23 cellular contexts compared by ENCODE assay signal in the genomic region with DNA sequence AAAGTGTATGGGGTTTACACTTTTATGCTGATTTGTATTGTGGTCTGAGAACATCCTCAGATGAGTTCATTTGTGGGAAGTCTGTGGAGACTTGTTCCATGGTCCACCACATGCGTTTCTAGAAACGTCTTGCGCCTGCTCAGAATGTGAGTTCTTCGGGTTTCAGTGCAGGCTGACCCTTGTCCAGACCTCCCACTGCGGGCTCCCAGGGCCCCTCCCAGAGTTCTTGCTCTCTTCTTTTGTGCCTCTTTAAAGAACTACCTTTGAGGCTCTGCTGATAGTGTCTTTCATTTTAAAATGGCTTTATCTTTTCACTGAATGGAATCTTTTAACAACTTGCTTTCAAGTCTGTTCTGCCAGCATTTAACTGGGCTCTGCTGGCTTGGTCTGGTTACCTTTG.
"Had no signal": no experiment of that assay in that cellular context is flagged by ENCODE, and none has a peak within 500 bp of the region (broad histone marks: within the 10 kb centered on the region; RNA-seq: fewer than 3 reads in every experiment).

No MANE protein-coding gene starts in this region.

- DNase-seq: activated B cell treated with CpG ODN at 0.5 μM for 24 hours; activated CD4-positive, alpha-beta T cell treated with anti-CD3 and anti-CD28 coated beads for 36 hours; activated CD8-positive, alpha-beta memory T cell treated with anti-CD3 and anti-CD28 coated beads, Interleukin-2, amount 10 ng/mL, durations not matched to agents 7 days and 5 days; activated CD8-positive, alpha-beta T cell treated with anti-CD3 and anti-CD28 coated beads for 36 hours; activated naive CD4-positive, alpha-beta T cell treated with anti-CD3 and anti-CD28 coated beads, Interleukin-2, amount 10 ng/mL, durations not matched to agents 7 days and 5 days; anterior cingulate cortex; caudate nucleus; effector CD4-positive, alpha-beta T cell; heart left ventricle; left colon; lower lobe of right lung; ovary; stimulated activated CD4-positive, alpha-beta T cell treated with anti-CD3 and anti-CD28 coated beads, Interleukin-4, amount 100 ng/mL, for 1 hour; substantia nigra; T1000 had no signal

- H3K4me3 ChIP-seq: heart left ventricle, lower lobe of right lung, ovary, prostate gland, tibial artery had no signal

- H3K27ac ChIP-seq: heart left ventricle, lower lobe of right lung, neutrophil, ovary, prostate gland, tibial artery had no signal

- H3K4me1 Mint-ChIP-seq: activated naive CD4-positive, alpha-beta T cell treated with anti-CD3 and anti-CD28 coated beads, Interleukin-2, amount 10 ng/mL, durations not matched to agents 7 days and 5 days; brain; mesothelial cell of epicardium; nephron had no signal

- H3K27me3 ChIP-seq: heart left ventricle, neutrophil, ovary, tibial artery had no signal

- ATAC-seq: activated CD4-positive, alpha-beta T cell treated with anti-CD3 and anti-CD28 coated beads for 36 hours; activated CD8-positive, alpha-beta memory T cell treated with anti-CD3 and anti-CD28 coated beads, Interleukin-2, amount 10 ng/mL, durations not matched to agents 7 days and 5 days; activated CD8-positive, alpha-beta T cell treated with anti-CD3 and anti-CD28 coated beads for 36 hours; heart left ventricle; left colon; lower lobe of right lung had no signal

- H3K9me3 ChIP-seq: heart left ventricle, lower lobe of right lung, neutrophil, ovary, prostate gland, tibial artery had no signal

- H3K27me3 Mint-ChIP-seq: activated B cell treated with CpG ODN at 0.5 μM for 24 hours; activated CD4-positive, alpha-beta T cell treated with anti-CD3 and anti-CD28 coated beads for 36 hours; activated CD8-positive, alpha-beta memory T cell treated with anti-CD3 and anti-CD28 coated beads, Interleukin-2, amount 10 ng/mL, durations not matched to agents 7 days and 5 days; activated CD8-positive, alpha-beta T cell treated with anti-CD3 and anti-CD28 coated beads for 36 hours; activated naive CD4-positive, alpha-beta T cell treated with anti-CD3 and anti-CD28 coated beads, Interleukin-2, amount 10 ng/mL, durations not matched to agents 7 days and 5 days; brain; dendritic cell treated with granulocyte-macrophage colony-stimulating factor and Interleukin-4, amounts not matched to agents 40 ng/mL and 50 ng/mL, for 4 days; stimulated activated naive CD8-positive, alpha-beta T cell treated with anti-CD3 and anti-CD28 coated beads, Interleukin-15, Interleukin-2, amounts not matched to agents 100 ng/mL and 50 ng/mL, for 24 hours had no signal

- H3K4me1 ChIP-seq: heart left ventricle, lower lobe of right lung, prostate gland, tibial artery had no signal

- H3K27ac Mint-ChIP-seq: activated B cell treated with CpG ODN at 0.5 μM for 24 hours; activated CD4-positive, alpha-beta T cell treated with anti-CD3 and anti-CD28 coated beads for 36 hours; activated naive CD4-positive, alpha-beta T cell treated with anti-CD3 and anti-CD28 coated beads, Interleukin-2, amount 10 ng/mL, durations not matched to agents 7 days and 5 days; brain; dendritic cell treated with granulocyte-macrophage colony-stimulating factor and Interleukin-4, amounts not matched to agents 40 ng/mL and 50 ng/mL, for 4 days; mesothelial cell of epicardium; nephron; stimulated activated naive CD8-positive, alpha-beta T cell treated with anti-CD3 and anti-CD28 coated beads, Interleukin-15, Interleukin-2, amounts not matched to agents 100 ng/mL and 50 ng/mL, for 24 hours had no signal

- H3K36me3 ChIP-seq: ovary had no signal

- H3K9me3 Mint-ChIP-seq: activated B cell treated with CpG ODN at 0.5 μM for 24 hours; activated CD8-positive, alpha-beta T cell treated with anti-CD3 and anti-CD28 coated beads for 36 hours; activated naive CD4-positive, alpha-beta T cell treated with anti-CD3 and anti-CD28 coated beads, Interleukin-2, amount 10 ng/mL, durations not matched to agents 7 days and 5 days; dendritic cell treated with granulocyte-macrophage colony-stimulating factor and Interleukin-4, amounts not matched to agents 40 ng/mL and 50 ng/mL, for 4 days; stimulated activated naive CD8-positive, alpha-beta T cell treated with anti-CD3 and anti-CD28 coated beads, Interleukin-15, Interleukin-2, amounts not matched to agents 100 ng/mL and 50 ng/mL, for 24 hours had no signal

- H3K4me3 Mint-ChIP-seq: activated B cell treated with CpG ODN at 0.5 μM for 24 hours; activated CD4-positive, alpha-beta T cell treated with anti-CD3 and anti-CD28 coated beads for 36 hours; activated CD8-positive, alpha-beta memory T cell treated with anti-CD3 and anti-CD28 coated beads, Interleukin-2, amount 10 ng/mL, durations not matched to agents 7 days and 5 days; activated CD8-positive, alpha-beta T cell treated with anti-CD3 and anti-CD28 coated beads for 36 hours; activated naive CD4-positive, alpha-beta T cell treated with anti-CD3 and anti-CD28 coated beads, Interleukin-2, amount 10 ng/mL, durations not matched to agents 7 days and 5 days; brain; dendritic cell treated with granulocyte-macrophage colony-stimulating factor and Interleukin-4, amounts not matched to agents 40 ng/mL and 50 ng/mL, for 4 days; mesothelial cell of epicardium; nephron; stimulated activated naive CD8-positive, alpha-beta T cell treated with anti-CD3 and anti-CD28 coated beads, Interleukin-15, Interleukin-2, amounts not matched to agents 100 ng/mL and 50 ng/mL, for 24 hours had no signal
